Comparison of ENCODE assay signal across 17 cellular contexts in genomic region chr3:13706886-13707285, GRCh38.
"Had no signal": no experiment of that assay in that cellular context is flagged by ENCODE, and none has a peak within 500 bp of the region (broad histone marks: within the 10 kb centered on the region; RNA-seq: fewer than 3 reads in every experiment).

No MANE protein-coding gene starts in this region.

- DNase-seq: activated CD4-positive, alpha-beta T cell treated with anti-CD3 and anti-CD28 coated beads, Interleukin-2, amount 50 U/mL, for 4 hours; activated T-cell treated with anti-CD3 and anti-CD28 coated beads for 4 hours; anterior cingulate cortex; immature natural killer cell; left colon; naive thymus-derived CD4-positive, alpha-beta T cell; nucleus accumbens; psoas muscle; stimulated activated CD4-positive, alpha-beta T cell treated with anti-CD3 and anti-CD28 coated beads, Interleukin-15, amount 100 ng/mL, for 24 hours; stimulated activated CD4-positive, alpha-beta T cell treated with anti-CD3 and anti-CD28 coated beads, Interleukin-4, amount 100 ng/mL, for 24 hours; T-helper 17 cell had no signal

- H3K4me1 Mint-ChIP-seq: activated B cell treated with CpG ODN at 0.5 μM for 24 hours; immature natural killer cell; stimulated activated naive CD8-positive, alpha-beta T cell treated with anti-CD3 and anti-CD28 coated beads, Interleukin-15, amount 100 ng/mL, for 72 hours; T-helper 17 cell had no signal

- H3K27ac ChIP-seq: esophagus muscularis mucosa, psoas muscle, thoracic aorta had no signal

- H3K27ac Mint-ChIP-seq: activated B cell treated with CpG ODN at 0.5 μM for 24 hours; activated naive CD8-positive, alpha-beta T cell; activated T-helper 2 cell treated with anti-CD3 and anti-CD28 coated beads, Interferon-gamma antibody, Interleukin-2, Interleukin-4, amounts not matched to agents 10 μg/mL and 5 μg/mL and 100 μg/mL, durations not matched to agents 14 hours and 24 hours and 36 hours; immature natural killer cell; naive thymus-derived CD4-positive, alpha-beta T cell; stimulated activated naive CD8-positive, alpha-beta T cell treated with anti-CD3 and anti-CD28 coated beads, Interleukin-15, amount 100 ng/mL, for 72 hours; T-helper 17 cell had no signal

- H3K4me3 Mint-ChIP-seq: activated B cell treated with CpG ODN at 0.5 μM for 24 hours; activated naive CD8-positive, alpha-beta T cell; immature natural killer cell; naive thymus-derived CD4-positive, alpha-beta T cell; stimulated activated naive CD8-positive, alpha-beta T cell treated with anti-CD3 and anti-CD28 coated beads, Interleukin-15, amount 100 ng/mL, for 72 hours; T-helper 17 cell had no signal

- H3K4me1 ChIP-seq: esophagus muscularis mucosa, psoas muscle had no signal

- H3K9me3 ChIP-seq: psoas muscle, thoracic aorta had no signal

- H3K27me3 Mint-ChIP-seq: T-helper 17 cell had no signal

- H3K4me3 ChIP-seq: esophagus muscularis mucosa, psoas muscle, thoracic aorta had no signal

- ATAC-seq: left colon; naive thymus-derived CD4-positive, alpha-beta T cell; psoas muscle; stimulated activated naive CD8-positive, alpha-beta T cell treated with anti-CD3 and anti-CD28 coated beads, Interleukin-15, amount 100 ng/mL, for 72 hours; T-helper 17 cell had no signal

- H3K36me3 ChIP-seq: esophagus muscularis mucosa, thoracic aorta had no signal
